In genomic region chr19:3319643-3320353, GRCh38 we compare ENCODE assay signal across 23 cellular contexts. TPM values are rescaled to one million over a fixed set of nuclear protein-coding genes. Genes with fewer than 3 reads are reported as not detected.
A peak's percentile ranks its signal among the peaks of the same experiment; 100 is the strongest.
DNase-seq lines count a peak whose midpoint lies in the region; ATAC-seq and TF ChIP-seq lines count a peak whose summit lies in the region.
"Had no signal": no experiment of that assay in that cellular context is flagged by ENCODE, and none has a peak within 500 bp of the region (broad histone marks: within the 10 kb centered on the region; RNA-seq: fewer than 3 reads in every experiment).

No MANE protein-coding gene starts in this region.

- no peak for TF ChIP-seq POLR2A in adrenal gland (IDR thresholded peaks at IDR 0.05)

- intact Hi-C loops in adrenal gland (cut with DNase I) = loop anchor here (5.0 to 10.0 kb wide), 2 partner anchors 153 to 305 kb away; partner anchors contain the start of gene CACTIN (in 1 of the 2)

- POLR2A ChIA-PET in AG04450 (lab: Yijun Ruan, JAX) = no interaction called here

- H3K27me3 ChIP-seq in AG04450 (ENCODE audit: control insufficient read depth, insufficient read depth, low read length) = peaks cover 13% of the 10 kb centered on the region
- peaks cover 4% of the 10 kb centered on the region for H3K27me3 ChIP-seq in H7 (ENCODE audit: control insufficient read depth, insufficient read depth, low read length)
- peaks cover 5% of the 10 kb centered on the region for H3K27me3 ChIP-seq in adrenal gland
- H3K27me3 ChIP-seq: uterus had no signal

- CTCF ChIA-PET in AG04450 (lab: Charles Lee) = no interaction called here

- no peak overlapping the region for H3K4me3 ChIP-seq in AG04450 (ENCODE audit: low read depth, low read length)
- no peak overlapping the region for H3K4me3 ChIP-seq in H7 (ENCODE audit: insufficient read depth, low read depth, low read length)
- no peak overlapping the region for H3K4me3 ChIP-seq in fibroblast of villous mesenchyme (ENCODE audit: low read depth, low read length)
- H3K4me3 ChIP-seq in adrenal gland = no peak overlapping the region
- H3K4me3 ChIP-seq: GM12878, lung, MG63, uterus had no signal

- DNase-seq in AG04450 (ENCODE audit: low read depth, low spot score) (no peak), H7 (peak; percentile 21), amniotic epithelial cell (ENCODE audit: low read depth) (peak; percentile 67), fibroblast of villous mesenchyme (ENCODE audit: low read depth) (peak; percentile 31), adrenal gland (no peak), NCI-H2227 (lab: John Stamatoyannopoulos, UW; ENCODE audit: unreplicated experiment) (no peak)
- DNase-seq: activated CD8-positive, alpha-beta T cell treated with anti-CD3 and anti-CD28 coated beads for 36 hours; activated gamma-delta T cell; activated T-cell treated with anti-CD3 and anti-CD28 coated beads for 4 hours; CD4-positive, alpha-beta memory T cell; central memory CD4-positive, alpha-beta T cell; foreskin keratinocyte; MG63; NCI-H1417; NCI-H2107; NCI-H524; substantia nigra; uterus had no signal

- WGBS in adrenal gland, 4 donors = 49 to 57% (median 53%) methylated on average over 17 to 18 of the region's 18 CpGs

- TF ChIP-seq CTCF in AG04450 (IDR thresholded peaks at IDR 0.05; ENCODE audit: low read depth, low read length) (no peak), fibroblast of villous mesenchyme (IDR thresholded peaks at IDR 0.05; ENCODE audit: insufficient read depth, low read depth, low read length) (no peak), adrenal gland (IDR thresholded peaks at IDR 0.05) (no peak)

- H3K9me3 ChIP-seq in AG04450 (ENCODE audit: control insufficient read depth, insufficient read depth, low read length) (peaks cover 3% of the 10 kb centered on the region; the same call in 1 of the 2 replicates), adrenal gland (replicated peaks in 1 of 3) (no peaks in the 10 kb centered on the region)
- H3K9me3 ChIP-seq: MG63, uterus had no signal

- ATAC-seq in GM18858 (IDR thresholded peaks at IDR 0.05; ENCODE audit: unreplicated experiment) (no peak), HG03565 (IDR thresholded peaks at IDR 0.05; ENCODE audit: unreplicated experiment) (no peak)
- ATAC-seq: activated CD4-positive, CD25-positive, alpha-beta regulatory T cell treated with anti-CD3 and anti-CD28 coated beads, Interleukin-2, amount 50 U/mL, for 24 hours; activated CD8-positive, alpha-beta T cell treated with anti-CD3 and anti-CD28 coated beads for 36 hours; foreskin keratinocyte; GM12878 had no signal

- H3K27ac ChIP-seq in AG04450 (ENCODE audit: low read depth, low read length) = peak overlapping the region; percentile 39
- H3K27ac ChIP-seq in adrenal gland = no peak overlapping the region
- H3K27ac ChIP-seq: foreskin keratinocyte, uterus had no signal

- no peaks in the 10 kb centered on the region for H3K36me3 ChIP-seq in H7 (replicated peaks; ENCODE audit: control insufficient read depth, insufficient read depth, low read length)
- no peaks in the 10 kb centered on the region for H3K36me3 ChIP-seq in adrenal gland (replicated peaks in 1 of 2)
- H3K36me3 ChIP-seq: MG63, uterus had no signal

- H3K4me1 ChIP-seq in adrenal gland (replicated peaks in 1 of 2) = no peaks in the 10 kb centered on the region
- H3K4me1 ChIP-seq: foreskin keratinocyte, uterus had no signal

RNA-seq across cellular contexts. Expression of gene NFIC, which starts 46.6 kb away (rescaled TPM):
- 3.9 and 7.7 TPM in 2 replicates for polyA plus RNA-seq in AG04450 (2011; rRNA removed)
- polyA minus RNA-seq in AG04450 (2011; rRNA and poly(A)+ RNA removed) = 15.0 and 21.4 TPM in 2 replicates
- 1.7 and 2.2 TPM in 2 replicates for total RNA-seq in H7 (2014; rRNA removed; shearing (Covaris generic))
- 42.7 and 56.0 TPM in 2 replicates for total RNA-seq in fibroblast of villous mesenchyme
- 100 to 1,000 TPM; 124 to 329 (median 236) TPM for total RNA-seq in adrenal gland
- polyA plus RNA-seq in adrenal gland = 100 to 1,000 TPM in 1 of 3 donors, 10 to 100 TPM in 2; 34.9 to 154 (median 69.2) TPM

Comparison
In these comparisons a context has a peak if more than half of its experiments do, and no peak if none do; other contexts are left out.
1. DNase-seq: peak in H7 (single experiment), amniotic epithelial cell (single experiment) and fibroblast of villous mesenchyme (single experiment); none in AG04450 (single experiment), adrenal gland (0 of 7) and NCI-H2227 (single experiment).
2. RNA of gene NFIC, which starts 46.6 kb away (total RNA-seq): 124 to 329 TPM in adrenal gland and 42.7 to 56.0 TPM in fibroblast of villous mesenchyme; 1.7 to 2.2 TPM in H7; every median in the first group is over 10 times any median in the second.